17 cellular contexts compared by ENCODE assay signal in genomic region chr12:127286281-127286680, GRCh38.
"Had no signal": no experiment of that assay in that cellular context is flagged by ENCODE, and none has a peak within 500 bp of the region (broad histone marks: within the 10 kb centered on the region; RNA-seq: fewer than 3 reads in every experiment).

No MANE protein-coding gene starts in this region.

- DNase-seq: dermis blood vessel endothelial cell; erythroblast; foreskin melanocyte; head of caudate nucleus; kidney; left cardiac atrium; left ventricle myocardium superior; mucosa of descending colon; naive thymus-derived CD8-positive, alpha-beta T cell; ovary; right cardiac atrium; stimulated activated CD4-positive, alpha-beta T cell treated with anti-CD3 and anti-CD28 coated beads, Interleukin-2, amount 100 ng/mL, for 48 hours; stimulated activated naive CD4-positive, alpha-beta T cell treated with Interleukin-2 at 50 U/mL for 16 hours; trophoblast cell had no signal

- H3K9me3 ChIP-seq: mucosa of descending colon, neutrophil, ovary had no signal

- H2AFZ ChIP-seq: hepatocyte had no signal

- H3K79me2 ChIP-seq: hepatocyte had no signal

- H3K4me2 ChIP-seq: hepatocyte, smooth muscle cell had no signal

- H3K36me3 ChIP-seq: neutrophil, ovary had no signal

- ATAC-seq: left cardiac atrium; left ventricle myocardium superior; mucosa of descending colon; naive thymus-derived CD8-positive, alpha-beta T cell; right cardiac atrium had no signal

- H3K27ac ChIP-seq: hepatocyte, neutrophil, ovary had no signal

- H3K4me3 ChIP-seq: hepatocyte, mucosa of descending colon, ovary, smooth muscle cell had no signal

- H3K27me3 ChIP-seq: neutrophil, ovary had no signal
